Comparison of ENCODE assay signal across 9 cellular contexts in genomic region chr3:67018105-67018788, GRCh38. TPM values are rescaled to one million over a fixed set of nuclear protein-coding genes. Genes with fewer than 3 reads are reported as not detected.
DNase-seq lines count a peak whose midpoint lies in the region; FAIRE-seq and TF ChIP-seq lines count a peak whose summit lies in the region.
"Had no signal": no experiment of that assay in that cellular context is flagged by ENCODE, and none has a peak within 500 bp of the region (broad histone marks: within the 10 kb centered on the region; RNA-seq: fewer than 3 reads in every experiment).

No MANE protein-coding gene starts in this region.

- peak; percentile 71 for FAIRE-seq in GM19239 (lab: Jason Lieb, UNC)

- H3K9me3 ChIP-seq in cardiac muscle cell (ENCODE audit: low read depth) = no peaks in the 10 kb centered on the region

- H3K27ac ChIP-seq in cardiac muscle cell = peak overlapping the region; percentile 82
- H3K27ac ChIP-seq: VCaP had no signal

- H3K27me3 ChIP-seq in cardiac muscle cell = no peaks in the 10 kb centered on the region

- peak overlapping the region; percentile 1 for H3K4me3 ChIP-seq in cardiac muscle cell

- peak; percentile 6 for DNase-seq in CD1c-positive myeloid dendritic cell (ENCODE audit: extremely low spot score)
- DNase-seq in GM19239 (ENCODE audit: insufficient read length, low spot score) = no peak
- peak; percentile 14 for DNase-seq in M059J (ENCODE audit: low read depth)
- peak; percentile 72 to 89 for DNase-seq in cardiac muscle cell (ENCODE audit: low read depth in 1 of 2, low spot score in 1 of 2)
- no peak for DNase-seq in amniotic stem cell (lab: John Stamatoyannopoulos, UW)
- DNase-seq in DMS153 (lab: John Stamatoyannopoulos, UW) = no peak
- no peak for DNase-seq in NCI-H1417 treated with DMSO at 0.1 percent for 48 hours (lab: John Stamatoyannopoulos, UW)
- no peak for DNase-seq in GOT3 (lab: John Stamatoyannopoulos, UW)

- H3K4me1 ChIP-seq in cardiac muscle cell (ENCODE audit: low read depth) = peaks cover 57% of the 10 kb centered on the region

- TF ChIP-seq CTCF in cardiac muscle cell (IDR thresholded peaks at IDR 0.05; ENCODE audit: low read depth, low read length) = no peak

- no peaks in the 10 kb centered on the region for H3K36me3 ChIP-seq in cardiac muscle cell

RNA-seq across cellular contexts. Expression of gene KBTBD8, which starts 20.1 kb away (rescaled TPM):
- 1.0 and 2.9 TPM in 2 replicates for total RNA-seq in M059J (2014; rRNA removed; shearing (Covaris generic))
- total RNA-seq in cardiac muscle cell = 9.9 and 13.8 TPM in 2 replicates
- polyA plus RNA-seq in cardiac muscle cell = 4.3 and 11.8 TPM in 2 replicates

Comparison
In these comparisons a context has a peak if more than half of its experiments do, and no peak if none do; other contexts are left out.
1. DNase-seq: peak in CD1c-positive myeloid dendritic cell (single experiment), M059J (single experiment) and cardiac muscle cell (2 of 2); none in GM19239 (single experiment), amniotic stem cell (single experiment), DMS153 (single experiment), NCI-H1417 treated with DMSO at 0.1 percent for 48 hours (single experiment) and GOT3 (single experiment).